1 cellular context compared by ENCODE assay signal in genomic region chr12:39277416-39277815, GRCh38.
TF ChIP-seq lines count a peak whose summit lies in the region.

No MANE protein-coding gene starts in this region.

TF ChIP-seq in GM12878, 131 proteins besides CTCF, POLR2A, EP300 and RAD21 (continued from another document):
- no peak for TF ChIP-seq ZBTB40 (IDR thresholded peaks at IDR 0.05; ENCODE audit: borderline replicate concordance)
- no peak for TF ChIP-seq ZBTB33 (IDR thresholded peaks at IDR 0.05)
- TF ChIP-seq FOS (IDR thresholded peaks at IDR 0.05; ENCODE audit: borderline replicate concordance, extremely low read depth, insufficient read length) = no peak
- no peak for TF ChIP-seq SREBF1 (IDR thresholded peaks at IDR 0.05; ENCODE audit: low read length)
- peak; percentile 68 for TF ChIP-seq NFIC (IDR thresholded peaks at IDR 0.05; ENCODE audit: low read depth, low read length)
